In the genomic region with DNA sequence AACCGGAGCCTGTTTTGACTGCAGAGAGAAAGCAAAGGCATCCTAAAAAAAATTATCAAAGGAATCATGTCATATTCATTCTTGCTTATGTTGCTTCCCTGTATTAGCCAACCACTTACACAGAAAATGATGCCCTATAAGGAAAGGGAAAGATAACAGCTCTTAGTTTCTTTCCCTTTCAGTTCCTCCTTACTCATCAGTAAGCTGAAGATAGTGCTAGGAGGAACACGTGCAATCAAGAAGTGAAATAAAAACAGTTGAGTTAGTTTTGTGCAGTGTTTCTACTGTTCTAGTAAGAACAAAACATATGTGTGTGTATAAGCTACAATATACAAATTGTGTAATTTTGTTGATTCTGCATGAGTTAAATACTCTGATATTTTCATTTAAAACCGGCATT, we compare ENCODE assay signal across 9 cellular contexts. TPM values are rescaled to one million over a fixed set of nuclear protein-coding genes. Genes with fewer than 3 reads are reported as not detected.
DNase-seq lines count a peak whose midpoint lies in the region; ATAC-seq and TF ChIP-seq lines count a peak whose summit lies in the region.
"Had no signal": no experiment of that assay in that cellular context is flagged by ENCODE, and none has a peak within 500 bp of the region (broad histone marks: within the 10 kb centered on the region; RNA-seq: fewer than 3 reads in every experiment).

No MANE protein-coding gene starts in this region.

- H3K27me3 ChIP-seq in upper lobe of right lung: no peaks in the 10 kb centered on the region

- H3K36me3 Mint-ChIP-seq in activated naive CD4-positive, alpha-beta T cell treated with anti-CD3 and anti-CD28 coated beads, Interleukin-2, amount 50 U/mL, for 72 hours: peaks cover 0 to 6% of the 10 kb centered on the region in 2 donors
- H3K36me3 Mint-ChIP-seq in activated naive CD4-positive, alpha-beta T cell treated with anti-CD3 and anti-CD28 coated beads for 36 hours (ENCODE audit: low read depth): no peaks in the 10 kb centered on the region

- H3K36me3 ChIP-seq in upper lobe of right lung: no peaks in the 10 kb centered on the region

- intact Hi-C loops in activated naive CD4-positive, alpha-beta T cell treated with anti-CD3 and anti-CD28 coated beads for 36 hours (cut with micrococcal nuclease): loop anchor here (1.0 to 10.0 kb wide), 2 partner anchors 9 to 661 kb away; no protein-coding TSS in a partner anchor
- intact Hi-C loops in upper lobe of right lung (cut with DNase I): no loop called here

- H3K27ac Mint-ChIP-seq in activated naive CD4-positive, alpha-beta T cell treated with anti-CD3 and anti-CD28 coated beads, Interleukin-2, amount 50 U/mL, for 72 hours: no peak overlapping the region
- no peak overlapping the region for H3K27ac Mint-ChIP-seq in activated naive CD4-positive, alpha-beta T cell treated with anti-CD3 and anti-CD28 coated beads for 36 hours

- peak; percentile 46 to 61 for ATAC-seq in activated naive CD4-positive, alpha-beta T cell treated with anti-CD3 and anti-CD28 coated beads, Interleukin-2, amount 50 U/mL, for 72 hours
- ATAC-seq in HG02852 (IDR thresholded peaks at IDR 0.05; ENCODE audit: unreplicated experiment) (peak; percentile 93), upper lobe of right lung (peak; percentile 78)

- no peaks in the 10 kb centered on the region for H3K4me1 ChIP-seq in upper lobe of right lung

- no peak overlapping the region for H3K4me3 ChIP-seq in upper lobe of right lung

- no peaks in the 10 kb centered on the region for H3K9me3 Mint-ChIP-seq in activated naive CD4-positive, alpha-beta T cell treated with anti-CD3 and anti-CD28 coated beads, Interleukin-2, amount 50 U/mL, for 72 hours
- H3K9me3 Mint-ChIP-seq in activated naive CD4-positive, alpha-beta T cell treated with anti-CD3 and anti-CD28 coated beads for 36 hours: no peaks in the 10 kb centered on the region

- H3K27ac ChIP-seq in upper lobe of right lung: no peak overlapping the region

- no peak overlapping the region for H3K4me3 Mint-ChIP-seq in activated naive CD4-positive, alpha-beta T cell treated with anti-CD3 and anti-CD28 coated beads for 36 hours

- DNase-seq in activated naive CD4-positive, alpha-beta T cell treated with anti-CD3 and anti-CD28 coated beads, Interleukin-2, amount 50 U/mL, for 72 hours (ENCODE audit: low spot score in 2 of 2): no peak
- DNase-seq in activated naive CD4-positive, alpha-beta T cell treated with anti-CD3 and anti-CD28 coated beads for 36 hours: no peak
- DNase-seq in NAMALWA (ENCODE audit: low spot score) (peak; percentile 64), upper lobe of right lung (no peak), activated gamma-delta T cell treated with Interleukin-2 at 50 U/mL for 16 hours (no peak), COLO668 (lab: John Stamatoyannopoulos, UW; ENCODE audit: unreplicated experiment) (no peak)
- DNase-seq in stimulated activated CD4-positive, alpha-beta T cell treated with anti-CD3 and anti-CD28 coated beads, Interleukin-15, amount 100 ng/mL, for 24 hours: no peak
- DNase-seq: occipital lobe had no signal

- no peak for TF ChIP-seq CTCF in upper lobe of right lung (IDR thresholded peaks at IDR 0.05)

- CTCF ChIA-PET in activated naive CD4-positive, alpha-beta T cell treated with anti-CD3 and anti-CD28 coated beads for 36 hours (lab: Charles Lee): interaction anchor here (0.5 to 1.3 kb wide), 7 partner anchors 9 to 575 kb away, joined by 3 to 10 read pairs (median 3); no protein-coding TSS in a partner anchor

- H3K27me3 Mint-ChIP-seq in activated naive CD4-positive, alpha-beta T cell treated with anti-CD3 and anti-CD28 coated beads for 36 hours (ENCODE audit: low read depth): no peaks in the 10 kb centered on the region

- H3K4me1 Mint-ChIP-seq in activated naive CD4-positive, alpha-beta T cell treated with anti-CD3 and anti-CD28 coated beads for 36 hours (ENCODE audit: low read depth): peaks cover 29% of the 10 kb centered on the region

- no peaks in the 10 kb centered on the region for H3K9me3 ChIP-seq in upper lobe of right lung

RNA-seq across cellular contexts. Expression of gene MTF2, which starts 45.3 kb away (rescaled TPM):
- 10 to 100 TPM; 69.7 to 98.7 TPM for total RNA-seq in activated naive CD4-positive, alpha-beta T cell treated with anti-CD3 and anti-CD28 coated beads, Interleukin-2, amount 50 U/mL, for 72 hours
- 10 to 100 TPM; 51.0 to 56.6 TPM for total RNA-seq in activated naive CD4-positive, alpha-beta T cell treated with anti-CD3 and anti-CD28 coated beads for 36 hours
- 26.3 TPM for total RNA-seq in upper lobe of right lung
